ENCODE assay signal across 9 cellular contexts in the genomic region with DNA sequence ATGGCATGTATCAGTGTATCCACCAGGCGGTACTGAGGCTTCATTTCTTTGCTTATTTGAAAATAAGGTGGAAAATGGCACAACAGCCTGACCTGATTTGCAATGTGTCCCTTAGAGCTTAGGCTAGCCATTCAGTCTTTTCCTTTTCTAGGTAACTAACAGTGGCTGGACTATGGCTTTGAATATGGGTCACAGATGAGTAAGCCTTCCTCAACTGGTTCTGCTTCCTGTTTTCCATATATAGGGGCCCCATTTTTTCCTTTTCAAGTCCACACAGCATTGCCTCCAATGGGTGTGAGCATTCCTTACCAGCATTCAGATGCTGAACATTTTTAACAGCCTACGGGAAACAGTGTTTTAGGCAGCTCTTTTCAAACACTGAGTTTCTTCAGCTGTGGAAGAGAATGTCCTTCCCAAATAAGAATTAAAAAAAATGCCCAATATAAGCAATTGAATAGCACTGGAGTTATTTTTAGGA. TPM values are rescaled to one million over a fixed set of nuclear protein-coding genes. Genes with fewer than 3 reads are reported as not detected.
DNase-seq lines count a peak whose midpoint lies in the region; ATAC-seq and TF ChIP-seq lines count a peak whose summit lies in the region.
"Had no signal": no experiment of that assay in that cellular context is flagged by ENCODE, and none has a peak within 500 bp of the region (broad histone marks: within the 10 kb centered on the region; RNA-seq: fewer than 3 reads in every experiment).

No MANE protein-coding gene starts in this region.

- no peak for TF ChIP-seq POLR2A in prostate gland (IDR thresholded peaks at IDR 0.05)

- peak overlapping the region; percentile 95 for H3K27ac ChIP-seq in RWPE2 (ENCODE audit: poor library complexity, severe bottlenecking)
- H3K27ac ChIP-seq in prostate gland = peak overlapping the region; percentile 44 to 55

- CTCF ChIA-PET in activated naive CD4-positive, alpha-beta T cell treated with anti-CD3 and anti-CD28 coated beads for 36 hours (lab: Charles Lee) = no interaction called here

- peak; percentile 96 for DNase-seq in ELR (ENCODE audit: low read depth)
- no peak for DNase-seq in RWPE2 (ENCODE audit: low spot score)
- DNase-seq in fibroblast of the aortic adventitia (ENCODE audit: low read depth) = peak; percentile 89
- DNase-seq in prostate gland (ENCODE audit: low spot score) = no peak
- no peak for DNase-seq in UCSD-AML1 (lab: John Stamatoyannopoulos, UW; ENCODE audit: unreplicated experiment)
- no peak for DNase-seq in activated naive CD4-positive, alpha-beta T cell treated with anti-CD3 and anti-CD28 coated beads for 36 hours
- DNase-seq: activated CD4-positive, alpha-beta T cell treated with anti-CD3 and anti-CD28 coated beads, Interleukin-2, amount 10 ng/mL, durations not matched to agents 24 days and 14 days had no signal

- ATAC-seq in RWPE2 (ENCODE audit: low read depth) (peak; percentile 75), HG02970 (IDR thresholded peaks at IDR 0.05; ENCODE audit: low FRiP score, unreplicated experiment) (no peak), HG03108 (IDR thresholded peaks at IDR 0.05; ENCODE audit: unreplicated experiment) (no peak)

- H3K36me3 Mint-ChIP-seq in activated naive CD4-positive, alpha-beta T cell treated with anti-CD3 and anti-CD28 coated beads for 36 hours (ENCODE audit: low read depth) = no peaks in the 10 kb centered on the region

- 49% methylated on average over 2 of the region's 2 CpGs for WGBS in prostate gland

- no peak overlapping the region for H3K27ac Mint-ChIP-seq in activated naive CD4-positive, alpha-beta T cell treated with anti-CD3 and anti-CD28 coated beads for 36 hours
- H3K27ac Mint-ChIP-seq: activated CD4-positive, alpha-beta T cell treated with anti-CD3 and anti-CD28 coated beads, Interleukin-2, amount 10 ng/mL, durations not matched to agents 24 days and 14 days had no signal

- peaks cover 10% of the 10 kb centered on the region for H3K27me3 Mint-ChIP-seq in activated naive CD4-positive, alpha-beta T cell treated with anti-CD3 and anti-CD28 coated beads for 36 hours (ENCODE audit: low read depth)

- peaks cover 32% of the 10 kb centered on the region for H3K4me1 ChIP-seq in RWPE2 (ENCODE audit: insufficient read depth, poor library complexity, severe bottlenecking)
- no peaks in the 10 kb centered on the region for H3K4me1 ChIP-seq in prostate gland (replicated peaks)

- no peaks in the 10 kb centered on the region for H3K9me3 ChIP-seq in RWPE2 (ENCODE audit: severe bottlenecking)
- H3K9me3 ChIP-seq in prostate gland = no peaks in the 10 kb centered on the region

- H3K27me3 ChIP-seq in RWPE2 (ENCODE audit: insufficient read depth, poor library complexity, severe bottlenecking) (no peaks in the 10 kb centered on the region), prostate gland (replicated peaks; ENCODE audit: insufficient read depth) (no peaks in the 10 kb centered on the region)

- TF ChIP-seq CTCF in RWPE2 (IDR thresholded peaks at IDR 0.05; ENCODE audit: poor library complexity, severe bottlenecking) (peak; percentile 26), fibroblast of the aortic adventitia (IDR thresholded peaks at IDR 0.05; ENCODE audit: insufficient read depth, low read length) (peak; percentile 40), prostate gland (IDR thresholded peaks at IDR 0.05) (no peak)

- intact Hi-C loops in prostate gland (cut with DNase I) = loop anchor here (5.0 kb wide), 1 partner anchor 45 kb away; no protein-coding TSS in a partner anchor
- intact Hi-C loops in activated naive CD4-positive, alpha-beta T cell treated with anti-CD3 and anti-CD28 coated beads for 36 hours (cut with micrococcal nuclease) = no loop called here

- H3K4me3 ChIP-seq in RWPE2 (ENCODE audit: severe bottlenecking) = no peak overlapping the region
- H3K4me3 ChIP-seq in fibroblast of the aortic adventitia (ENCODE audit: low read depth, low read length) = peak overlapping the region; percentile 36
- H3K4me3 ChIP-seq in prostate gland = no peak overlapping the region

- H3K4me3 Mint-ChIP-seq in activated naive CD4-positive, alpha-beta T cell treated with anti-CD3 and anti-CD28 coated beads for 36 hours = no peak overlapping the region
- H3K4me3 Mint-ChIP-seq: activated CD4-positive, alpha-beta T cell treated with anti-CD3 and anti-CD28 coated beads, Interleukin-2, amount 10 ng/mL, durations not matched to agents 24 days and 14 days had no signal

- H3K4me1 Mint-ChIP-seq in activated naive CD4-positive, alpha-beta T cell treated with anti-CD3 and anti-CD28 coated beads for 36 hours (ENCODE audit: low read depth) = peaks cover 16% of the 10 kb centered on the region

- no peaks in the 10 kb centered on the region for H3K9me3 Mint-ChIP-seq in activated naive CD4-positive, alpha-beta T cell treated with anti-CD3 and anti-CD28 coated beads for 36 hours

- peaks cover 4% of the 10 kb centered on the region for H3K36me3 ChIP-seq in RWPE2 (ENCODE audit: low read depth)
- no peaks in the 10 kb centered on the region for H3K36me3 ChIP-seq in prostate gland

RNA-seq across cellular contexts. Expression of a gene that starts 3.9 kb away (rescaled TPM):
- total RNA-seq in fibroblast of the aortic adventitia (ENCODE audit: low replicate concordance) = 2,201 and 3,050 TPM in 2 replicates
- total RNA-seq in prostate gland = 100 to 1,000 TPM; 246 to 293 TPM
- 10 to 100 TPM; 30.3 to 34.5 TPM for total RNA-seq in activated naive CD4-positive, alpha-beta T cell treated with anti-CD3 and anti-CD28 coated beads for 36 hours

Comparison
In these comparisons a context has a peak if more than half of its experiments do, and no peak if none do; other contexts are left out.
1. DNase-seq: peak in ELR (single experiment) and fibroblast of the aortic adventitia (single experiment); none in RWPE2 (single experiment), prostate gland (single experiment), UCSD-AML1 (single experiment) and activated naive CD4-positive, alpha-beta T cell treated with anti-CD3 and anti-CD28 coated beads for 36 hours (single experiment).
2. CTCF ChIP-seq: peak in RWPE2 (single experiment) and fibroblast of the aortic adventitia (single experiment); none in prostate gland (0 of 4).
3. RNA of a gene that starts 3.9 kb away (total RNA-seq): 2,201 to 3,050 TPM in fibroblast of the aortic adventitia and 246 to 293 TPM in prostate gland; 30.3 to 34.5 TPM in activated naive CD4-positive, alpha-beta T cell treated with anti-CD3 and anti-CD28 coated beads for 36 hours; every median in the first group is over 4 times any median in the second.